ENCODE assay signal across 9 cellular contexts in the genomic region with DNA sequence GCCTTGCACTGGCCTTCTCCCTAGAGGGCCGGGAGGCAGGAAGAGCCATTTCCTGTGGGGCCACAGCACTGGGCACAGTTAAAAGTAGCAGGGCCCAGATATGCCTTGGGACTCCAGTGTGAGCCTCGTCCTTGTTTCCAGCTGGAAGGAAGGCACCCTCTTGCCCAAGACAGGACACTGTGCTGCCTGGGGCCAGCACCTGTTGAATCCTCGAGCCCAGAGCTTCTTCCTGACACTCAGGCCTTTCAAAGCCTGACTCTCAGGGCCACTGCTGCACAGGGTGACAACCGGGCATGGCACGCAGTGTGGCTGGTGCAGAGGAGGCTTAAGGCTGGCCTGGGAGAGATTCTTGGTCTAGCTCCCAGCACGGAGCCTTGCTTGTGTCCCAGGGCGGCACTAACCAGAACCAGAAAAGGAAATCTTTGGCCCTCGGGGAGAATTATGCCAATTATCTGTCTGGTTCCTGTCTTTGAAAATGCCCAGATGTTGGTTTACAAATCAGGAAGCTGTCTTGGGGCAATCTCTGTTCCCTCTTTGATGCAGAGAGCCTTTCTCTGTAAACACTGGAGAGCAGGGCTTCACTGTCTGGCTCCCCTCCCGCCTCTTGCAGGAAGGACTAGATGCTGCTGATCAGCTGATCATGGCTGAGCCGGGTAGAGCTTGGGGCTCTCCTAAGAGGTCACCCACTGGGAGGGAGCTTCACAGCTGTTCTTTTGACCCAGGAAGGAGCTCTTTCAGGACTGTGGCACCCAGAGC. TPM values are rescaled to one million over a fixed set of nuclear protein-coding genes. Genes with fewer than 3 reads are reported as not detected.
DNase-seq lines count a peak whose midpoint lies in the region; ATAC-seq and TF ChIP-seq lines count a peak whose summit lies in the region.
"Had no signal": no experiment of that assay in that cellular context is flagged by ENCODE, and none has a peak within 500 bp of the region (broad histone marks: within the 10 kb centered on the region; RNA-seq: fewer than 3 reads in every experiment).

No MANE protein-coding gene starts in this region.

- intact Hi-C loops in Right ventricle myocardium superior (cut with DNase I) = no loop called here

- CTCF ChIA-PET in GM10248 (lab: Yijun Ruan, JAX) = interaction anchor here (0.8 to 1.9 kb wide), 2 partner anchors 107 to 242 kb away, joined by 3 to 9 read pairs; a partner anchor contains a TSS

- no peak for TF ChIP-seq CTCF in GM10248 (IDR thresholded peaks at IDR 0.05; ENCODE audit: control extremely low read depth, extremely low read depth, low read depth, missing control alignments)

- DNase-seq in GM10248 (ENCODE audit: extremely low spot score) (peak; percentile 27), SKM-1 (lab: John Stamatoyannopoulos, UW; ENCODE audit: unreplicated experiment) (peak; percentile 46), Right ventricle myocardium superior (peak; percentile 73), putamen (ENCODE audit: low spot score) (peak; percentile 72), HK-2 (ENCODE audit: unreplicated experiment) (no peak)

- POLR2A ChIA-PET in GM10248 (lab: Yijun Ruan, JAX) = no interaction called here

- ATAC-seq in Right ventricle myocardium superior (ENCODE audit: poor library complexity) (peak; percentile 45), HG03354 (IDR thresholded peaks at IDR 0.05; ENCODE audit: poor library complexity, severe bottlenecking, unreplicated experiment) (no peak), HG03025 (IDR thresholded peaks at IDR 0.05; ENCODE audit: low FRiP score, unreplicated experiment) (no peak), HG03565 (IDR thresholded peaks at IDR 0.05; ENCODE audit: unreplicated experiment) (no peak)
- ATAC-seq: left colon had no signal

RNA-seq across cellular contexts. Expression of a gene that starts 11.1 kb away (rescaled TPM):
- total RNA-seq in Right ventricle myocardium superior = 84.7 TPM

RNA-seq across cellular contexts. Expression of a gene that starts 42.8 kb away (rescaled TPM):
- 7.2 TPM for total RNA-seq in Right ventricle myocardium superior
